1 cellular context compared by ENCODE assay signal in genomic region chr17:76255801-76256429, GRCh38.
A peak's percentile ranks its signal among the peaks of the same experiment; 100 is the strongest.
TF ChIP-seq lines count a peak whose summit lies in the region.

No MANE protein-coding gene starts in this region.

TF ChIP-seq in K562, 482 proteins besides CTCF, POLR2A, EP300 and RAD21:
- no peak for TF ChIP-seq SIN3B (IDR thresholded peaks at IDR 0.05; ENCODE audit: low read depth)
- TF ChIP-seq CAMTA2 (CRISPR knock-in tag; conservative IDR thresholded peaks at IDR 0.05) = no peak
- peak; percentile 83 for TF ChIP-seq ZNF384 (IDR thresholded peaks at IDR 0.05; ENCODE audit: low read depth, low read length)
- TF ChIP-seq MAFG (tag; conservative IDR thresholded peaks at IDR 0.05) = no peak
- no peak for TF ChIP-seq ZNF79 (CRISPR knock-in tag; IDR thresholded peaks at IDR 0.05; ENCODE audit: low read depth)
- TF ChIP-seq PHTF2 (CRISPR knock-in tag; IDR thresholded peaks at IDR 0.05) = no peak
- peak; percentile 64; the same call in 1 of the 2 replicates for TF ChIP-seq ATF3 (IDR thresholded peaks at IDR 0.05)
- no peak for TF ChIP-seq ATF3 (CRISPR knock-in tag; conservative IDR thresholded peaks at IDR 0.05)
- TF ChIP-seq DMBX1 (CRISPR knock-in tag; IDR thresholded peaks at IDR 0.05; ENCODE audit: borderline replicate concordance) = no peak
- no peak for TF ChIP-seq EWSR1 (IDR thresholded peaks at IDR 0.05; ENCODE audit: borderline replicate concordance, low read depth, partially characterized antibody)
- no peak for TF ChIP-seq RBFOX2 (IDR thresholded peaks at IDR 0.05; ENCODE audit: low read depth, low read length)
- no peak for TF ChIP-seq PYGO2 (tag; IDR thresholded peaks at IDR 0.05)
- TF ChIP-seq CC2D1A (IDR thresholded peaks at IDR 0.05) = no peak
- peak; percentile 95 for TF ChIP-seq ZBTB40 (IDR thresholded peaks at IDR 0.05)
- peak; percentile 90 for TF ChIP-seq ZBTB40 (CRISPR knock-in tag; IDR thresholded peaks at IDR 0.05)
- TF ChIP-seq TRIM24 (IDR thresholded peaks at IDR 0.05) = no peak
- TF ChIP-seq ZNF436 (CRISPR knock-in tag; IDR thresholded peaks at IDR 0.05) = no peak
- TF ChIP-seq TEAD4 (IDR thresholded peaks at IDR 0.05; ENCODE audit: low read length) = no peak
- no peak for TF ChIP-seq TEAD4 (CRISPR knock-in tag; IDR thresholded peaks at IDR 0.05; ENCODE audit: borderline replicate concordance)
- no peak for TF ChIP-seq JUND (IDR thresholded peaks at IDR 0.05; ENCODE audit: borderline replicate concordance, low read depth, low read length)
- no peak for TF ChIP-seq JUND (tag; IDR thresholded peaks at IDR 0.05; ENCODE audit: borderline replicate concordance, low read depth, low read length)
TF ChIP-seq in K562: peak in this region for 3.
